ENCODE assay signal across 1 cellular context in genomic region chr18:49656098-49656591, GRCh38.
A peak's percentile ranks its signal among the peaks of the same experiment; 100 is the strongest.
TF ChIP-seq lines count a peak whose summit lies in the region.

No MANE protein-coding gene starts in this region.

TF ChIP-seq in HEK293, 187 proteins besides CTCF, POLR2A, EP300 and RAD21 (continued from another document and continues in another):
- TF ChIP-seq, protein P1, sequence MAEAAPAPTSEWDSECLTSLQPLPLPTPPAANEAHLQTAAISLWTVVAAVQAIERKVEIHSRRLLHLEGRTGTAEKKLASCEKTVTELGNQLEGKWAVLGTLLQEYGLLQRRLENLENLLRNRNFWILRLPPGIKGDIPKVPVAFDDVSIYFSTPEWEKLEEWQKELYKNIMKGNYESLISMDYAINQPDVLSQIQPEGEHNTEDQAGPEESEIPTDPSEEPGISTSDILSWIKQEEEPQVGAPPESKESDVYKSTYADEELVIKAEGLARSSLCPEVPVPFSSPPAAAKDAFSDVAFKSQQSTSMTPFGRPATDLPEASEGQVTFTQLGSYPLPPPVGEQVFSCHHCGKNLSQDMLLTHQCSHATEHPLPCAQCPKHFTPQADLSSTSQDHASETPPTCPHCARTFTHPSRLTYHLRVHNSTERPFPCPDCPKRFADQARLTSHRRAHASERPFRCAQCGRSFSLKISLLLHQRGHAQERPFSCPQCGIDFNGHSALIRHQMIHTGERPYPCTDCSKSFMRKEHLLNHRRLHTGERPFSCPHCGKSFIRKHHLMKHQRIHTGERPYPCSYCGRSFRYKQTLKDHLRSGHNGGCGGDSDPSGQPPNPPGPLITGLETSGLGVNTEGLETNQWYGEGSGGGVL (tag by site-specific recombination; IDR thresholded peaks at IDR 0.05) = peak; percentile 57
- TF ChIP-seq ZNF670 (tag by site-specific recombination; IDR thresholded peaks at IDR 0.05; ENCODE audit: low read depth) = no peak
- no peak for TF ChIP-seq ZBTB6 (tag by site-specific recombination; IDR thresholded peaks at IDR 0.05)
- TF ChIP-seq ZNF639 (tag by site-specific recombination; IDR thresholded peaks at IDR 0.05) = peak; percentile 98
- TF ChIP-seq ZNF211 (tag by site-specific recombination; IDR thresholded peaks at IDR 0.05; ENCODE audit: low read depth) = no peak
- TF ChIP-seq, protein P2, sequence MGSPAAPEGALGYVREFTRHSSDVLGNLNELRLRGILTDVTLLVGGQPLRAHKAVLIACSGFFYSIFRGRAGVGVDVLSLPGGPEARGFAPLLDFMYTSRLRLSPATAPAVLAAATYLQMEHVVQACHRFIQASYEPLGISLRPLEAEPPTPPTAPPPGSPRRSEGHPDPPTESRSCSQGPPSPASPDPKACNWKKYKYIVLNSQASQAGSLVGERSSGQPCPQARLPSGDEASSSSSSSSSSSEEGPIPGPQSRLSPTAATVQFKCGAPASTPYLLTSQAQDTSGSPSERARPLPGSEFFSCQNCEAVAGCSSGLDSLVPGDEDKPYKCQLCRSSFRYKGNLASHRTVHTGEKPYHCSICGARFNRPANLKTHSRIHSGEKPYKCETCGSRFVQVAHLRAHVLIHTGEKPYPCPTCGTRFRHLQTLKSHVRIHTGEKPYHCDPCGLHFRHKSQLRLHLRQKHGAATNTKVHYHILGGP (tag by site-specific recombination; IDR thresholded peaks at IDR 0.05) = peak; percentile 27; the same call in 1 of the 2 replicates
- 0 out of 2 replicates have a peak, but pooled peaks have one; percentile 13 for TF ChIP-seq ZNF335 (tag by site-specific recombination; conservative IDR thresholded peaks at IDR 0.05)
- TF ChIP-seq ZNF555 (tag by site-specific recombination; conservative IDR thresholded peaks at IDR 0.05) = no peak
- TF ChIP-seq ZNF837 (tag by site-specific recombination; IDR thresholded peaks at IDR 0.05) = 0 out of 2 replicates have a peak, but pooled peaks have one; percentile 63
- TF ChIP-seq ZNF580 (tag by site-specific recombination; IDR thresholded peaks at IDR 0.05) = no peak
- TF ChIP-seq, protein P3, sequence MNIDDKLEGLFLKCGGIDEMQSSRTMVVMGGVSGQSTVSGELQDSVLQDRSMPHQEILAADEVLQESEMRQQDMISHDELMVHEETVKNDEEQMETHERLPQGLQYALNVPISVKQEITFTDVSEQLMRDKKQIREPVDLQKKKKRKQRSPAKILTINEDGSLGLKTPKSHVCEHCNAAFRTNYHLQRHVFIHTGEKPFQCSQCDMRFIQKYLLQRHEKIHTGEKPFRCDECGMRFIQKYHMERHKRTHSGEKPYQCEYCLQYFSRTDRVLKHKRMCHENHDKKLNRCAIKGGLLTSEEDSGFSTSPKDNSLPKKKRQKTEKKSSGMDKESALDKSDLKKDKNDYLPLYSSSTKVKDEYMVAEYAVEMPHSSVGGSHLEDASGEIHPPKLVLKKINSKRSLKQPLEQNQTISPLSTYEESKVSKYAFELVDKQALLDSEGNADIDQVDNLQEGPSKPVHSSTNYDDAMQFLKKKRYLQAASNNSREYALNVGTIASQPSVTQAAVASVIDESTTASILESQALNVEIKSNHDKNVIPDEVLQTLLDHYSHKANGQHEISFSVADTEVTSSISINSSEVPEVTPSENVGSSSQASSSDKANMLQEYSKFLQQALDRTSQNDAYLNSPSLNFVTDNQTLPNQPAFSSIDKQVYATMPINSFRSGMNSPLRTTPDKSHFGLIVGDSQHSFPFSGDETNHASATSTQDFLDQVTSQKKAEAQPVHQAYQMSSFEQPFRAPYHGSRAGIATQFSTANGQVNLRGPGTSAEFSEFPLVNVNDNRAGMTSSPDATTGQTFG (tag by site-specific recombination; IDR thresholded peaks at IDR 0.05; ENCODE audit: borderline replicate concordance) = no peak
- TF ChIP-seq ZNF394 (tag by site-specific recombination; IDR thresholded peaks at IDR 0.05; ENCODE audit: borderline replicate concordance) = peak; percentile 73; the same call in 1 of the 2 replicates
- peak; percentile 61; the same call in 1 of the 2 replicates for TF ChIP-seq ZNF18 (tag by site-specific recombination; IDR thresholded peaks at IDR 0.05)
- TF ChIP-seq ZNF280C (tag by site-specific recombination; IDR thresholded peaks at IDR 0.05) = no peak
- TF ChIP-seq, protein P4, sequence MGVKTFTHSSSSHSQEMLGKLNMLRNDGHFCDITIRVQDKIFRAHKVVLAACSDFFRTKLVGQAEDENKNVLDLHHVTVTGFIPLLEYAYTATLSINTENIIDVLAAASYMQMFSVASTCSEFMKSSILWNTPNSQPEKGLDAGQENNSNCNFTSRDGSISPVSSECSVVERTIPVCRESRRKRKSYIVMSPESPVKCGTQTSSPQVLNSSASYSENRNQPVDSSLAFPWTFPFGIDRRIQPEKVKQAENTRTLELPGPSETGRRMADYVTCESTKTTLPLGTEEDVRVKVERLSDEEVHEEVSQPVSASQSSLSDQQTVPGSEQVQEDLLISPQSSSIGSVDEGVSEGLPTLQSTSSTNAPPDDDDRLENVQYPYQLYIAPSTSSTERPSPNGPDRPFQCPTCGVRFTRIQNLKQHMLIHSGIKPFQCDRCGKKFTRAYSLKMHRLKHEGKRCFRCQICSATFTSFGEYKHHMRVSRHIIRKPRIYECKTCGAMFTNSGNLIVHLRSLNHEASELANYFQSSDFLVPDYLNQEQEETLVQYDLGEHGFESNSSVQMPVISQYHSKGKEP (tag by site-specific recombination; IDR thresholded peaks at IDR 0.05) = peak; percentile 97
- TF ChIP-seq ZNF623 (tag by site-specific recombination; IDR thresholded peaks at IDR 0.05) = peak; percentile 35; the same call in 1 of the 2 replicates
- TF ChIP-seq OSR2 (tag by site-specific recombination; IDR thresholded peaks at IDR 0.05) = peak; percentile 98
- no peak for TF ChIP-seq REPIN1 (tag by site-specific recombination; IDR thresholded peaks at IDR 0.05; ENCODE audit: low read depth)
- no peak for TF ChIP-seq ZNF830 (tag by site-specific recombination; IDR thresholded peaks at IDR 0.05; ENCODE audit: low read depth)
- peak; percentile 93; the same call in 1 of the 2 replicates for TF ChIP-seq GLI2 (tag by site-specific recombination; IDR thresholded peaks at IDR 0.05; ENCODE audit: borderline replicate concordance, low read depth)
- TF ChIP-seq ZNF24 (tag by site-specific recombination; IDR thresholded peaks at IDR 0.05) = peak; percentile 96
- no peak for TF ChIP-seq ZNF248 (tag by site-specific recombination; IDR thresholded peaks at IDR 0.05)
- peak; percentile 86 for TF ChIP-seq PRDM1 (tag by site-specific recombination; IDR thresholded peaks at IDR 0.05)
- TF ChIP-seq ZBTB1 (tag by site-specific recombination; IDR thresholded peaks at IDR 0.05) = peak; percentile 99
- TF ChIP-seq ZNF175 (tag by site-specific recombination; IDR thresholded peaks at IDR 0.05) = no peak
- peak; percentile 89 for TF ChIP-seq PRDM6 (tag by site-specific recombination; IDR thresholded peaks at IDR 0.05)
- TF ChIP-seq ZSCAN16 (tag by site-specific recombination; IDR thresholded peaks at IDR 0.05) = no peak
- no peak for TF ChIP-seq ZBTB8A (tag by site-specific recombination; IDR thresholded peaks at IDR 0.05)
- TF ChIP-seq ZBTB17 (tag by site-specific recombination; IDR thresholded peaks at IDR 0.05) = peak; percentile 63; the same call in 1 of the 2 replicates
- TF ChIP-seq ZNF843 (tag by site-specific recombination; IDR thresholded peaks at IDR 0.05) = peak; percentile 95
- no peak for TF ChIP-seq ZSCAN5A (tag by site-specific recombination; IDR thresholded peaks at IDR 0.05)
- TF ChIP-seq ZNF544 (tag by site-specific recombination; IDR thresholded peaks at IDR 0.05) = no peak
- no peak for TF ChIP-seq ZNF768 (tag by site-specific recombination; IDR thresholded peaks at IDR 0.05)
- no peak for TF ChIP-seq ZNF16 (tag by site-specific recombination; IDR thresholded peaks at IDR 0.05; ENCODE audit: low read depth)
- no peak for TF ChIP-seq ZNF488 (tag by site-specific recombination; IDR thresholded peaks at IDR 0.05)
- no peak for TF ChIP-seq ZNF266 (tag by site-specific recombination; IDR thresholded peaks at IDR 0.05; ENCODE audit: low read depth)
- TF ChIP-seq ZNF423 (tag by site-specific recombination; IDR thresholded peaks at IDR 0.05) = no peak
- peak; percentile 81 for TF ChIP-seq ZNF2 (tag by site-specific recombination; IDR thresholded peaks at IDR 0.05)
- no peak for TF ChIP-seq ZNF626 (tag by site-specific recombination; IDR thresholded peaks at IDR 0.05)
- TF ChIP-seq MEIS1 (CRISPR knock-in tag; IDR thresholded peaks at IDR 0.05; ENCODE audit: borderline replicate concordance) = no peak
- TF ChIP-seq ZNF140 (tag by site-specific recombination; IDR thresholded peaks at IDR 0.05) = no peak
